ENCODE assay signal across 8 cellular contexts in the genomic region with DNA sequence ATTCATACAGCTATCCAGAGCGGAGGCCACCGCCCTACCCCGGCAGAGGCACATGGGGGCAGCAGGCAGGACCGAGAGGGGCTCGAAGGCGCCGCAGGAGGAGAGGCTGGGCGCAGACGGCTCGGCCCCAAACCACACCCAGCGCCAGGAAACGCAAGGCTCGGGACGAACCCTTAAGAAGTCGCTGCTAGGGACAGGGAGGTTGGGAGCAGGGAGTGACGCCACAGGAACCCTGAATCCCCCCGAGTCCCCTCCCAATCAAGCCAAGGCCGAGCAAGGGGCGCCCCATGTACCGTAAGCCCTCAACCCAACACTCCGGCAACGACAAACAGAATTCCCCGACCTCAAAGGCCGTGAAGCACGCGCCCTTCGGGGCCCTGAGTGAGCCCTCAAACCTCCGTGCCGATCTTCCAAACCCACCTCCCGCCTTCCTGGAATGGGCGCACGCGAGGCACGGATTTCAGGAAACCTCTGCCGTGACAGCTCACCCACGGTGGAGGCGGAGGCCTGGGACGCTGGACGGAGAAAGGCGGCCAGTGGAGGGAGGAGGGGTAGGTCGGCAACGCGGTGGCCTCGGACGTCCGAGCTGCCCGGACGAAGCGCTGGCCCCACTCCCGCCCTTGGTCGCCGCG. TPM values are rescaled to one million over a fixed set of nuclear protein-coding genes. Genes with fewer than 3 reads are reported as not detected.
DNase-seq lines count a peak whose midpoint lies in the region; ATAC-seq and TF ChIP-seq lines count a peak whose summit lies in the region.

No MANE protein-coding gene starts in this region.

- DNase-seq in ELF-1 (ENCODE audit: low read depth, low spot score) (peak; percentile 66), UCSD-AML1 (lab: John Stamatoyannopoulos, UW; ENCODE audit: unreplicated experiment) (peak; percentile 30), endothelial cell (ENCODE audit: low spot score) (peak; percentile 27), occipital lobe (lab: John Stamatoyannopoulos, UW) (no peak)

- H3K36me3 Mint-ChIP-seq in endothelial cell (ENCODE audit: low read depth, unreplicated experiment) = peaks cover 11% of the 10 kb centered on the region

- H3K4me2 ChIP-seq in neural cell (ENCODE audit: low read length) = no peak overlapping the region

- no peaks in the 10 kb centered on the region for H3K79me2 ChIP-seq in neural cell (replicated peaks; ENCODE audit: insufficient read depth, low read length)

- peak overlapping the region; percentile 50 for H3K9ac ChIP-seq in neural cell (ENCODE audit: low read length)

- H2AFZ ChIP-seq in neural cell (ENCODE audit: low read depth, low read length) = no peak overlapping the region

- H3K27ac Mint-ChIP-seq in endothelial cell (ENCODE audit: unreplicated experiment) = no peak overlapping the region

- H4K20me1 ChIP-seq in neural cell (ENCODE audit: insufficient read depth) = no peaks in the 10 kb centered on the region

- no peaks in the 10 kb centered on the region for H3K9me3 Mint-ChIP-seq in endothelial cell (ENCODE audit: unreplicated experiment)

- TF ChIP-seq CTCF in endothelial cell (IDR thresholded peaks at IDR 0.05; ENCODE audit: unreplicated experiment) (no peak), neural cell (IDR thresholded peaks at IDR 0.05; ENCODE audit: poor library complexity, severe bottlenecking) (no peak)

- no peak for TF ChIP-seq RAD21 in neural cell (conservative IDR thresholded peaks at IDR 0.05)

- no peaks in the 10 kb centered on the region for H3K9me2 ChIP-seq in neural cell (ENCODE audit: insufficient read depth, low read length)

- H3K27me3 Mint-ChIP-seq in endothelial cell (ENCODE audit: unreplicated experiment) = peaks cover 32% of the 10 kb centered on the region

- no peaks in the 10 kb centered on the region for H3F3A ChIP-seq in neural cell (ENCODE audit: insufficient read depth, low read length, poor library complexity, severe bottlenecking)

- TF ChIP-seq EP300 in neural cell (conservative IDR thresholded peaks at IDR 0.05; ENCODE audit: poor library complexity, severe bottlenecking) = no peak

- ATAC-seq in GM19324 (IDR thresholded peaks at IDR 0.05; ENCODE audit: low FRiP score, unreplicated experiment) (no peak), GM19452 (IDR thresholded peaks at IDR 0.05; ENCODE audit: unreplicated experiment) (no peak), HG03175 (IDR thresholded peaks at IDR 0.05; ENCODE audit: unreplicated experiment) (no peak)

- H3K4me3 Mint-ChIP-seq in endothelial cell (ENCODE audit: unreplicated experiment) = peak overlapping the region; percentile 47

- H3K4me3 ChIP-seq in neural cell (ENCODE audit: low read length) = peak overlapping the region; percentile 68

- no peak overlapping the region for H3K27ac ChIP-seq in neural cell (ENCODE audit: low read length)

- peaks cover 86% of the 10 kb centered on the region for H3K27me3 ChIP-seq in neural cell (ENCODE audit: insufficient read depth, low read depth, low read length)

- peaks cover 32% of the 10 kb centered on the region for H3K4me1 Mint-ChIP-seq in endothelial cell (ENCODE audit: unreplicated experiment)

- no peaks in the 10 kb centered on the region for H3K9me3 ChIP-seq in neural cell (ENCODE audit: low read length)

- no peaks in the 10 kb centered on the region for H3K36me3 ChIP-seq in neural cell (ENCODE audit: insufficient read depth, low read length)

TF ChIP-seq in neural cell, 6 proteins besides CTCF, POLR2A, EP300 and RAD21:
- TF ChIP-seq EZH2 (IDR thresholded peaks at IDR 0.05; ENCODE audit: borderline replicate concordance, insufficient read depth, low read length, poor library complexity, severe bottlenecking) (no peak), TAF1 (IDR thresholded peaks at IDR 0.05; ENCODE audit: low read depth) (no peak), SMC3 (conservative IDR thresholded peaks at IDR 0.05; ENCODE audit: poor library complexity) (no peak), MXI1 (conservative IDR thresholded peaks at IDR 0.05; ENCODE audit: poor library complexity, severe bottlenecking) (no peak), POLR2AphosphoS5 (IDR thresholded peaks at IDR 0.05) (no peak)
- TF ChIP-seq, protein P1, sequence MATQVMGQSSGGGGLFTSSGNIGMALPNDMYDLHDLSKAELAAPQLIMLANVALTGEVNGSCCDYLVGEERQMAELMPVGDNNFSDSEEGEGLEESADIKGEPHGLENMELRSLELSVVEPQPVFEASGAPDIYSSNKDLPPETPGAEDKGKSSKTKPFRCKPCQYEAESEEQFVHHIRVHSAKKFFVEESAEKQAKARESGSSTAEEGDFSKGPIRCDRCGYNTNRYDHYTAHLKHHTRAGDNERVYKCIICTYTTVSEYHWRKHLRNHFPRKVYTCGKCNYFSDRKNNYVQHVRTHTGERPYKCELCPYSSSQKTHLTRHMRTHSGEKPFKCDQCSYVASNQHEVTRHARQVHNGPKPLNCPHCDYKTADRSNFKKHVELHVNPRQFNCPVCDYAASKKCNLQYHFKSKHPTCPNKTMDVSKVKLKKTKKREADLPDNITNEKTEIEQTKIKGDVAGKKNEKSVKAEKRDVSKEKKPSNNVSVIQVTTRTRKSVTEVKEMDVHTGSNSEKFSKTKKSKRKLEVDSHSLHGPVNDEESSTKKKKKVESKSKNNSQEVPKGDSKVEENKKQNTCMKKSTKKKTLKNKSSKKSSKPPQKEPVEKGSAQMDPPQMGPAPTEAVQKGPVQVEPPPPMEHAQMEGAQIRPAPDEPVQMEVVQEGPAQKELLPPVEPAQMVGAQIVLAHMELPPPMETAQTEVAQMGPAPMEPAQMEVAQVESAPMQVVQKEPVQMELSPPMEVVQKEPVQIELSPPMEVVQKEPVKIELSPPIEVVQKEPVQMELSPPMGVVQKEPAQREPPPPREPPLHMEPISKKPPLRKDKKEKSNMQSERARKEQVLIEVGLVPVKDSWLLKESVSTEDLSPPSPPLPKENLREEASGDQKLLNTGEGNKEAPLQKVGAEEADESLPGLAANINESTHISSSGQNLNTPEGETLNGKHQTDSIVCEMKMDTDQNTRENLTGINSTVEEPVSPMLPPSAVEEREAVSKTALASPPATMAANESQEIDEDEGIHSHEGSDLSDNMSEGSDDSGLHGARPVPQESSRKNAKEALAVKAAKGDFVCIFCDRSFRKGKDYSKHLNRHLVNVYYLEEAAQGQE (IDR thresholded peaks at IDR 0.05; ENCODE audit: borderline replicate concordance) = no peak
TF ChIP-seq in neural cell: peak in this region for 0.

RNA-seq across cellular contexts. Expression of a gene that starts 1.8 kb away (rescaled TPM):
- total RNA-seq in endothelial cell (ENCODE audit: unreplicated experiment) (0.44 TPM), occipital lobe (3.7 TPM)
- 2.4 and 2.6 TPM in 2 replicates for polyA plus RNA-seq in neural cell
- polyA minus RNA-seq in neural cell = 5.0 and 5.8 TPM in 2 replicates

RNA-seq across cellular contexts. Expression of a gene that starts 2.1 kb away (rescaled TPM):
- not detected for total RNA-seq in endothelial cell (ENCODE audit: unreplicated experiment)
- polyA plus RNA-seq in neural cell = not detected in 2 replicates
- not detected in 2 replicates for polyA minus RNA-seq in neural cell
- not detected for total RNA-seq in occipital lobe

RNA-seq across cellular contexts. Expression of a gene that starts 52.2 kb away (rescaled TPM):
- total RNA-seq in endothelial cell (ENCODE audit: unreplicated experiment) (65.0 TPM), occipital lobe (29.6 TPM)
- polyA plus RNA-seq in neural cell = 48.2 and 67.9 TPM in 2 replicates
- 78.9 and 81.7 TPM in 2 replicates for polyA minus RNA-seq in neural cell
